9 cellular contexts compared by ENCODE assay signal in genomic region chr5:138468133-138468965, GRCh38. TPM values are rescaled to one million over a fixed set of nuclear protein-coding genes. Genes with fewer than 3 reads are reported as not detected.
DNase-seq lines count a peak whose midpoint lies in the region; ATAC-seq and TF ChIP-seq lines count a peak whose summit lies in the region.
"Had no signal": no experiment of that assay in that cellular context is flagged by ENCODE, and none has a peak within 500 bp of the region (broad histone marks: within the 10 kb centered on the region; RNA-seq: fewer than 3 reads in every experiment).

No MANE protein-coding gene starts in this region.

- H3K27me3 Mint-ChIP-seq in Calu3 (ENCODE audit: unreplicated experiment): peaks cover 28% of the 10 kb centered on the region

- no peak overlapping the region for H3K27ac ChIP-seq in ovary

- H3K9me3 Mint-ChIP-seq in Calu3 (ENCODE audit: low read depth, unreplicated experiment): no peaks in the 10 kb centered on the region

- no peak for TF ChIP-seq EP300 in ovary (IDR thresholded peaks at IDR 0.05)

- 79 to 87% (median 83%) methylated on average over 7 of the region's 7 CpGs for WGBS in ovary, 3 donors

- peak overlapping the region; percentile 50 for H3K4me3 ChIP-seq in ovary

- peak overlapping the region; percentile 78 for H3K4me3 Mint-ChIP-seq in Calu3 (ENCODE audit: low read depth, unreplicated experiment)

- CTCF ChIA-PET in Calu3 (lab: Charles Lee): no interaction called here

- no TSS peak for BruUV-seq in Calu3 (replicated peaks; lab: Mats Ljungman, UMichigan)

- no peaks in the 10 kb centered on the region for H3K27me3 ChIP-seq in ovary

- peaks cover 33% of the 10 kb centered on the region for H3K4me1 Mint-ChIP-seq in Calu3 (ENCODE audit: low read depth, unreplicated experiment)

- H3K36me3 ChIP-seq in ovary: no peaks in the 10 kb centered on the region

- H3K9me3 ChIP-seq in ovary: no peaks in the 10 kb centered on the region

- no peak for TF ChIP-seq CTCF in Calu3 (IDR thresholded peaks at IDR 0.05; ENCODE audit: unreplicated experiment)
- no peak for TF ChIP-seq CTCF in ovary (IDR thresholded peaks at IDR 0.05)

- peak overlapping the region; percentile 92 for H3K27ac Mint-ChIP-seq in Calu3 (ENCODE audit: unreplicated experiment)

- peak; percentile 8 for TF ChIP-seq POLR2A in ovary (IDR thresholded peaks at IDR 0.05)
- no peak for TF ChIP-seq POLR2A in GM18505 (IDR thresholded peaks at IDR 0.05; ENCODE audit: borderline replicate concordance, extremely low read depth, insufficient read depth, insufficient read length)

- intact Hi-C loops in Calu3 (cut with micrococcal nuclease; ENCODE audit: unreplicated experiment): loop anchor here (5.0 to 10.0 kb wide), 2 partner anchors 34 to 76 kb away; partner anchors contain the start of gene ETF1
- intact Hi-C loops in ovary (cut with DNase I): loop anchor here in 1 of 4 donors (10.0 kb wide), 1 partner anchor 796 kb away; no protein-coding TSS in a partner anchor

- H3K36me3 Mint-ChIP-seq in Calu3 (ENCODE audit: insufficient read depth, unreplicated experiment): peaks cover 88% of the 10 kb centered on the region

- DNase-seq in Calu3 (no peak), OCI-M1 (lab: John Stamatoyannopoulos, UW) (peak; percentile 20), dedifferentiated amniotic fluid mesenchymal stem cell (ENCODE audit: extremely low spot score) (peak; percentile 74), ovary (peak in 1 of 5 donors; percentile 71), KG1 (lab: John Stamatoyannopoulos, UW) (no peak), COLO829 (ENCODE audit: low spot score) (no peak), cerebellar cortex (ENCODE audit: low spot score) (no peak)
- DNase-seq: NCI-H1694 had no signal

- H3K4me1 ChIP-seq in ovary (ENCODE audit: insufficient read depth): peaks cover 19% of the 10 kb centered on the region

- ATAC-seq in GM18505 (IDR thresholded peaks at IDR 0.05; ENCODE audit: unreplicated experiment): no peak

RNA-seq across cellular contexts. Expression of gene EGR1, which starts 3.1 kb away (rescaled TPM):
- total RNA-seq in Calu3 (2022) (97.0 TPM in 2 replicates), ovary (100 to 1,000 TPM in 4 of 7 donors, 10 to 100 TPM in 3; 72.7 to 346 (median 123) TPM)
- polyA plus RNA-seq in ovary: 100 to 1,000 TPM in 1 of 2 donors, 10 to 100 TPM in 1; 60.4 to 361 TPM

RNA-seq across cellular contexts. Expression of gene REEP2, which starts 29.5 kb away (rescaled TPM):
- total RNA-seq in Calu3 (2022): 2.5 and 2.7 TPM in 2 replicates
- total RNA-seq in ovary: 10 to 100 TPM in 1 of 7 donors, 1 to 10 TPM in 6; 3.5 to 11.4 (median 5.7) TPM
- 1 to 10 TPM; 3.5 to 8.0 TPM for polyA plus RNA-seq in ovary

Comparison
In these comparisons a context has a peak if more than half of its experiments do, and no peak if none do; other contexts are left out.
1. DNase-seq: peak in OCI-M1 (single experiment) and dedifferentiated amniotic fluid mesenchymal stem cell (single experiment); none in Calu3 (single experiment), KG1 (single experiment), COLO829 (single experiment) and cerebellar cortex (single experiment).